20 cellular contexts compared by ENCODE assay signal in the genomic region with DNA sequence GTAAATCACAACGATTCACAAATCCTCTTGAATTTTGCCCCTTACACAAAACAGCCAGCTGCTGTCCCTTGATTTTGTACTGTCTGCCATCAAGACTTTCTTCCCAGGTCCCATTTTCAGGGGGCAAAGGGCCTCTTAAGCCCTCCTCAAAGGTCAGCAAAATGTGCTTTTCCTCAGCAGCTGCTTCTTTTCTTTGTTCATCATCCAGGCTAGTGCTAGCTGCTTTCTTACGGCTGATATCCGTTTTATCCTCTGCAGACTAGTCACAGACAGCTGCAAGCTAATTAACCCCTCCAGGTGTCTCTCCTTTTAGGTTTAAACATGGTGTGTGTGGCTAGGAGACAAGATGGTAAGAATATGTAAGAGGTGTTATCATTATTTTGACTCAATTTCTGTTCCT.
DNase-seq lines count a peak whose midpoint lies in the region; FAIRE-seq and TF ChIP-seq lines count a peak whose summit lies in the region.
"Had no signal": no experiment of that assay in that cellular context is flagged by ENCODE, and none has a peak within 500 bp of the region (broad histone marks: within the 10 kb centered on the region; RNA-seq: fewer than 3 reads in every experiment).

No MANE protein-coding gene starts in this region.

- no peak for TF ChIP-seq RAD21 in H1 (IDR thresholded peaks at IDR 0.05 in 1 of 2, conservative IDR thresholded peaks at IDR 0.05 in 1 of 2; ENCODE audit: low read depth in 2 of 2, low read length in 2 of 2)

- no peaks in the 10 kb centered on the region for H3K79me1 ChIP-seq in H1 (ENCODE audit: low read depth, low read length)

- POLR2A ChIA-PET in H1 (lab: Charles Lee; ENCODE audit: partially characterized antibody) = no interaction called here
- POLR2A ChIA-PET in activated CD4-positive, alpha-beta memory T cell treated with anti-CD3 and anti-CD28 coated beads for 36 hours (lab: Charles Lee) = no interaction called here

- H4K91ac ChIP-seq in H1 (replicated peaks; ENCODE audit: insufficient read length, low read length) = no peak overlapping the region

- H3K4me3 ChIP-seq in mammary epithelial cell (replicated peaks in 1 of 3; ENCODE audit: insufficient read depth in 1 of 3, low read depth in 2 of 3, low read length in 3 of 3) = no peak overlapping the region
- no peak overlapping the region for H3K4me3 ChIP-seq in breast epithelium
- H3K4me3 ChIP-seq in H1 (ENCODE audit: extremely low read depth in 1 of 4, insufficient read depth in 2 of 4, low read depth in 3 of 4, low read length in 4 of 4) = no peak overlapping the region
- H3K4me3 ChIP-seq in smooth muscle cell = no peak overlapping the region
- no peak overlapping the region for H3K4me3 ChIP-seq in GM23248
- H3K4me3 ChIP-seq: BLaER1, skin epidermis, thyroid gland had no signal

- intact Hi-C loops in mammary epithelial cell (cut with micrococcal nuclease) = no loop called here
- intact Hi-C loops in breast epithelium (cut with DNase I; ENCODE audit: low total_unique reads) = no loop called here
- intact Hi-C loops in activated CD4-positive, alpha-beta memory T cell treated with anti-CD3 and anti-CD28 coated beads for 36 hours (cut with micrococcal nuclease) = no loop called here

- H4K5ac ChIP-seq in H1 (ENCODE audit: insufficient read length, low read depth, low read length) = no peak overlapping the region

- H2BK5ac ChIP-seq in H1 (ENCODE audit: low read depth, low read length) = no peak overlapping the region

- H3K4me3 Mint-ChIP-seq in activated CD4-positive, alpha-beta memory T cell treated with anti-CD3 and anti-CD28 coated beads for 36 hours = no peak overlapping the region
- H3K4me3 Mint-ChIP-seq: activated naive CD8-positive, alpha-beta T cell; natural killer cell had no signal

- H3K9me2 ChIP-seq in GM23248 (ENCODE audit: insufficient read depth) = no peaks in the 10 kb centered on the region

- WGBS in mammary epithelial cell (ENCODE audit: low coverage, missing lambda C conversion rate) = 59% methylated on average over 3 of the region's 3 CpGs
- 77% methylated on average over 3 of the region's 3 CpGs; no CpG with 5 or more reads in 1 of the 2 experiments for WGBS in H1 (ENCODE audit: extremely low coverage in 1 of 2, insufficient coverage in 1 of 2, insufficient read length in 1 of 2, insufficient replicate concordance in 2 of 2, low coverage in 1 of 2, low lambda C conversion rate in 2 of 2, missing lambda C conversion rate in 1 of 2), 2 experiments
- WGBS in smooth muscle cell (ENCODE audit: low lambda C conversion rate) = 56% methylated on average over 3 of the region's 3 CpGs
- WGBS in GM23248 (ENCODE audit: low coverage in 1 of 2, low lambda C conversion rate in 2 of 2, missing lambda C conversion rate in 2 of 2), 2 experiments = 56 to 57% methylated on average over 3 of the region's 3 CpGs

- H3K56ac ChIP-seq in H1 (replicated peaks; ENCODE audit: insufficient read length, low read depth, low read length) = no peak overlapping the region

- no peak for TF ChIP-seq CTCF in mammary epithelial cell (conservative IDR thresholded peaks at IDR 0.05 in 1 of 2, IDR thresholded peaks at IDR 0.05 in 1 of 2; ENCODE audit: extremely low read depth in 1 of 2, insufficient read depth in 1 of 2, low read depth in 1 of 2, low read length in 2 of 2)
- no peak for TF ChIP-seq CTCF in breast epithelium (IDR thresholded peaks at IDR 0.05)
- no peak for TF ChIP-seq CTCF in H1 (IDR thresholded peaks at IDR 0.05; ENCODE audit: control extremely low read depth in 1 of 3, insufficient read depth in 1 of 3, low read depth in 1 of 3, low read length in 3 of 3)
- TF ChIP-seq CTCF in smooth muscle cell (IDR thresholded peaks at IDR 0.05; ENCODE audit: borderline replicate concordance, insufficient read depth, poor library complexity, severe bottlenecking) = no peak

- no peak overlapping the region for H3K9ac ChIP-seq in mammary epithelial cell (ENCODE audit: insufficient read depth, low read length)
- H3K9ac ChIP-seq in H1 (replicated peaks in 1 of 4; ENCODE audit: extremely low read depth in 1 of 4, low read depth in 3 of 4, low read length in 3 of 4) = no peak overlapping the region
- H3K9ac ChIP-seq in smooth muscle cell (ENCODE audit: low read depth) = peak overlapping the region; percentile 2
- no peak overlapping the region for H3K9ac ChIP-seq in GM23248
- H3K9ac ChIP-seq: BLaER1 had no signal

- no peaks in the 10 kb centered on the region for H4K20me1 ChIP-seq in mammary epithelial cell (ENCODE audit: insufficient read depth, low read length)
- H4K20me1 ChIP-seq in H1 (replicated peaks in 1 of 2; ENCODE audit: control insufficient read depth in 1 of 2, insufficient read depth in 2 of 2, low read length in 2 of 2) = no peaks in the 10 kb centered on the region
- H4K20me1 ChIP-seq in smooth muscle cell (ENCODE audit: low read depth) = no peaks in the 10 kb centered on the region
- no peaks in the 10 kb centered on the region for H4K20me1 ChIP-seq in GM23248 (ENCODE audit: insufficient read depth)
- H4K20me1 ChIP-seq: BLaER1 had no signal

- no peak overlapping the region for H3K18ac ChIP-seq in H1 (ENCODE audit: extremely low read depth, low read length)

- H3K9me3 ChIP-seq in mammary epithelial cell (replicated peaks; ENCODE audit: insufficient read depth, low read length) (no peaks in the 10 kb centered on the region), breast epithelium (no peaks in the 10 kb centered on the region), H1 (ENCODE audit: insufficient read depth in 2 of 2, low read depth in 1 of 2, low read length in 1 of 2) (no peaks in the 10 kb centered on the region), smooth muscle cell (replicated peaks; ENCODE audit: low read depth) (no peaks in the 10 kb centered on the region), GM23248 (ENCODE audit: low read depth) (no peaks in the 10 kb centered on the region)
- H3K9me3 ChIP-seq: BLaER1, thyroid gland had no signal

- in situ Hi-C loops in mammary epithelial cell (cut with MboI; ENCODE audit: low sequenced_read_pairs in 2 of 2) (no loop called here), GM23248 (cut with MboI) (no loop called here)

- H2BK12ac ChIP-seq in H1 (ENCODE audit: low read depth, low read length) = no peak overlapping the region

- no peak overlapping the region for H3K23ac ChIP-seq in H1 (ENCODE audit: insufficient read length)

- no peaks in the 10 kb centered on the region for H3K36me3 Mint-ChIP-seq in activated CD4-positive, alpha-beta memory T cell treated with anti-CD3 and anti-CD28 coated beads for 36 hours
- H3K36me3 Mint-ChIP-seq: activated naive CD8-positive, alpha-beta T cell; natural killer cell had no signal

- no peaks in the 10 kb centered on the region for H3K23me2 ChIP-seq in H1 (ENCODE audit: low read depth, low read length)

- H3K14ac ChIP-seq in H1 (ENCODE audit: insufficient read length) = no peak overlapping the region

- no peaks in the 10 kb centered on the region for H3K4me1 Mint-ChIP-seq in activated CD4-positive, alpha-beta memory T cell treated with anti-CD3 and anti-CD28 coated beads for 36 hours (ENCODE audit: low read depth)
- H3K4me1 Mint-ChIP-seq: natural killer cell had no signal

- H3K9me3 Mint-ChIP-seq in activated CD4-positive, alpha-beta memory T cell treated with anti-CD3 and anti-CD28 coated beads for 36 hours = no peaks in the 10 kb centered on the region

- DNase-seq in mammary epithelial cell = no peak
- DNase-seq in breast epithelium (ENCODE audit: low spot score in 2 of 2) = no peak
- DNase-seq in NCI-H524 (lab: John Stamatoyannopoulos, UW) = peak; percentile 74 to 88
- DNase-seq in H1 (ENCODE audit: low read depth in 1 of 2, low spot score in 2 of 2) = no peak
- DNase-seq in smooth muscle cell (lab: John Stamatoyannopoulos, UW; ENCODE audit: unreplicated experiment) = no peak
- DNase-seq in GM23248 = no peak
- no peak for DNase-seq in dermis blood vessel endothelial cell
- no peak for DNase-seq in activated CD4-positive, alpha-beta memory T cell treated with anti-CD3 and anti-CD28 coated beads for 36 hours
- DNase-seq: activated CD4-positive, CD25-positive, alpha-beta regulatory T cell treated with anti-CD3 and anti-CD28 coated beads, Interleukin-2, amount 50 U/mL, for 72 hours; IMR-90; natural killer cell; NCI-H2029 treated with DMSO at 0.1 percent for 48 hours; stimulated activated CD4-positive, alpha-beta T cell treated with anti-CD3 and anti-CD28 coated beads, Interleukin-2, amount 100 ng/mL, for 48 hours; stimulated activated naive CD8-positive, alpha-beta T cell treated with anti-CD3 and anti-CD28 coated beads, Interleukin-15, Interleukin-2, amounts not matched to agents 100 U/mL and 50 U/mL, for 24 hours; thyroid gland had no signal

- no peak overlapping the region for H4K8ac ChIP-seq in H1 (ENCODE audit: extremely low read depth, insufficient read depth, low read length)

- H2BK20ac ChIP-seq in H1 (ENCODE audit: low read length) = no peak overlapping the region

- H2BK15ac ChIP-seq in H1 (ENCODE audit: low read length) = no peak overlapping the region

- no peaks in the 10 kb centered on the region for H3K27me3 Mint-ChIP-seq in activated CD4-positive, alpha-beta memory T cell treated with anti-CD3 and anti-CD28 coated beads for 36 hours
- H3K27me3 Mint-ChIP-seq: activated naive CD8-positive, alpha-beta T cell had no signal

- dilution Hi-C loops in mammary epithelial cell (cut with HindIII; ENCODE audit: low sequenced_read_pairs) = no loop called here

- no peak overlapping the region for H3K4me2 ChIP-seq in mammary epithelial cell (ENCODE audit: insufficient read depth, low read depth, low read length)
- no peak overlapping the region for H3K4me2 ChIP-seq in H1 (ENCODE audit: insufficient read depth in 1 of 2, low read depth in 2 of 2, low read length in 2 of 2)
- H3K4me2 ChIP-seq in smooth muscle cell = no peak overlapping the region
- H3K4me2 ChIP-seq in GM23248 (ENCODE audit: unreplicated experiment) = no peak overlapping the region
- H3K4me2 ChIP-seq: BLaER1 had no signal

- H3K27me3 ChIP-seq in mammary epithelial cell (ENCODE audit: insufficient read depth, low read length) (no peaks in the 10 kb centered on the region), breast epithelium (no peaks in the 10 kb centered on the region), H1 (replicated peaks in 1 of 4; ENCODE audit: control insufficient read depth in 3 of 4, extremely low read depth in 1 of 4, insufficient read depth in 3 of 4, low read length in 3 of 4) (no peaks in the 10 kb centered on the region), smooth muscle cell (ENCODE audit: low read depth) (no peaks in the 10 kb centered on the region), GM23248 (replicated peaks; ENCODE audit: insufficient read depth) (no peaks in the 10 kb centered on the region)
- H3K27me3 ChIP-seq: BLaER1, thyroid gland had no signal

- no peak overlapping the region for H3K27ac Mint-ChIP-seq in activated CD4-positive, alpha-beta memory T cell treated with anti-CD3 and anti-CD28 coated beads for 36 hours
- H3K27ac Mint-ChIP-seq: activated naive CD8-positive, alpha-beta T cell; natural killer cell had no signal

- TF ChIP-seq EP300 in H1 (IDR thresholded peaks at IDR 0.05; ENCODE audit: borderline replicate concordance in 1 of 2, low read depth in 2 of 2, low read length in 2 of 2) = no peak

- no peaks in the 10 kb centered on the region for H3K79me2 ChIP-seq in mammary epithelial cell (ENCODE audit: insufficient read depth, low read length)
- no peaks in the 10 kb centered on the region for H3K79me2 ChIP-seq in H1 (ENCODE audit: control insufficient read depth in 1 of 2, insufficient read depth in 2 of 2, low read length in 2 of 2)
- H3K79me2 ChIP-seq in smooth muscle cell (ENCODE audit: low read depth) = no peaks in the 10 kb centered on the region
- no peaks in the 10 kb centered on the region for H3K79me2 ChIP-seq in GM23248 (ENCODE audit: insufficient read depth)

- H3F3A ChIP-seq in smooth muscle cell (ENCODE audit: low read depth) (no peaks in the 10 kb centered on the region), GM23248 (ENCODE audit: insufficient read depth) (no peaks in the 10 kb centered on the region)

- no peak overlapping the region for H2AK5ac ChIP-seq in H1 (ENCODE audit: low read depth, low read length)

- H3K27ac ChIP-seq in mammary epithelial cell (ENCODE audit: insufficient read depth, low read depth, low read length) = no peak overlapping the region
- H3K27ac ChIP-seq in breast epithelium = no peak overlapping the region
- no peak overlapping the region for H3K27ac ChIP-seq in H1 (ENCODE audit: low read depth, low read length)
- no peak overlapping the region for H3K27ac ChIP-seq in smooth muscle cell (ENCODE audit: low read depth)
- H3K27ac ChIP-seq in GM23248 = no peak overlapping the region
- H3K27ac ChIP-seq: BLaER1, RWPE1, skin epidermis, thyroid gland had no signal

- CTCF ChIA-PET in mammary epithelial cell (lab: Charles Lee; ENCODE audit: low non-redundant PET) (no interaction called here), H1 (lab: Charles Lee; ENCODE audit: partially characterized antibody) (interaction anchor here (1.1 kb wide), 1 partner anchor 330 kb away, joined by 3 read pairs; no protein-coding TSS in a partner anchor)
- CTCF ChIA-PET in activated CD4-positive, alpha-beta memory T cell treated with anti-CD3 and anti-CD28 coated beads for 36 hours (lab: Charles Lee) = no interaction called here

- H3K4me1 ChIP-seq in mammary epithelial cell (ENCODE audit: insufficient read depth, low read length) (no peaks in the 10 kb centered on the region), breast epithelium (no peaks in the 10 kb centered on the region), H1 (replicated peaks in 1 of 4; ENCODE audit: control insufficient read depth in 3 of 4, insufficient read depth in 4 of 4, low read length in 3 of 4) (no peaks in the 10 kb centered on the region), smooth muscle cell (ENCODE audit: low read depth) (peaks cover 35% of the 10 kb centered on the region), GM23248 (ENCODE audit: insufficient read depth) (no peaks in the 10 kb centered on the region)
- H3K4me1 ChIP-seq: BLaER1, thyroid gland had no signal

- no peak for TF ChIP-seq POLR2A in breast epithelium (IDR thresholded peaks at IDR 0.05)
- TF ChIP-seq POLR2A in H1 (IDR thresholded peaks at IDR 0.05; ENCODE audit: control extremely low read depth in 1 of 2, low read depth in 2 of 2, low read length in 2 of 2) = no peak

- no TSS peak for BruUV-seq in mammary epithelial cell (replicated peaks; lab: Mats Ljungman, UMichigan)

- H2BK120ac ChIP-seq in H1 (replicated peaks; ENCODE audit: low read depth, low read length) = no peak overlapping the region

- H3K36me3 ChIP-seq in mammary epithelial cell (ENCODE audit: insufficient read depth, low read length) (no peaks in the 10 kb centered on the region), breast epithelium (no peaks in the 10 kb centered on the region), H1 (ENCODE audit: control insufficient read depth in 2 of 4, insufficient read depth in 4 of 4, low read length in 3 of 4) (no peaks in the 10 kb centered on the region), smooth muscle cell (ENCODE audit: low read depth) (no peaks in the 10 kb centered on the region), GM23248 (ENCODE audit: low read depth) (no peaks in the 10 kb centered on the region)
- H3K36me3 ChIP-seq: BLaER1, thyroid gland had no signal

- no peak overlapping the region for H3K4ac ChIP-seq in H1 (replicated peaks; ENCODE audit: insufficient read length, low read depth, low read length)

- H2AFZ ChIP-seq in mammary epithelial cell (ENCODE audit: low read depth, low read length) (peak overlapping the region; percentile 9), H1 (ENCODE audit: low read length) (peak overlapping the region; percentile 85; the same call in 1 of the 2 replicates), smooth muscle cell (ENCODE audit: low read depth) (peak overlapping the region; percentile 79), GM23248 (no peak overlapping the region)

- FAIRE-seq in H1 (lab: Jason Lieb, UNC) = no peak
- FAIRE-seq: astrocyte had no signal

Comparison
In these comparisons a context has a peak if more than half of its experiments do, and no peak if none do; other contexts are left out.
1. DNase-seq: peak in NCI-H524 (2 of 2); none in mammary epithelial cell (single experiment), breast epithelium (0 of 2), H1 (0 of 2), smooth muscle cell (single experiment), GM23248 (single experiment), dermis blood vessel endothelial cell (single experiment) and activated CD4-positive, alpha-beta memory T cell treated with anti-CD3 and anti-CD28 coated beads for 36 hours (single experiment).